Comparison of ENCODE assay signal across 11 cellular contexts in the genomic region with DNA sequence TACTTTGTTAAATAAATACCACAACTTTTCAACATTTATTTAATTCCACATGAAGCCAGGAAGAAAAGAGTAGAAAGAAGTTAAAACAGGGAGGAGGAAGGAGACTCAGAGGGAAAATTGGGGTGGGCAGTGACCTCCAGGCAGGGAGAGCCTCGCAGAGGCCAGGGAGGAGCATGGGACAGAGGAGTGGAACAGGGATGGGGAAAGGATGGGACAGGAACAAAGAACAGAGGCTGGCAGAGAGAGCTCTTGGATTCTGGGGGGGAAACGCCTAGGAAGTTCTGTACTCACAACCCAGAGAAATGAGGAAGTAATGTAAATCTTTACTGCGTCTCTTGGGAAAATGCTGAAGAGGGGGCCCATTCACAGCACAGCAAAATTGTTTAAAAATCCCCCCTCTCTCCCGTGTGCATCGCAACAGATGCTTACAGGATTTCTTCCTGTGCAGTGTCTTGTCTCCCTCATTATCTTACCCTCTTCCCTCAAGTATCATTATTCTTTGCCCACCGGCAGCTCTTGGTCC.
DNase-seq lines count a peak whose midpoint lies in the region; ATAC-seq, FAIRE-seq and TF ChIP-seq lines count a peak whose summit lies in the region.
"Had no signal": no experiment of that assay in that cellular context is flagged by ENCODE, and none has a peak within 500 bp of the region (broad histone marks: within the 10 kb centered on the region; RNA-seq: fewer than 3 reads in every experiment).

No MANE protein-coding gene starts in this region.

- no peaks in the 10 kb centered on the region; the same call in 1 of the 2 replicates for H3K79me1 ChIP-seq in H1 (ENCODE audit: low read depth, low read length)

- H3K23me2 ChIP-seq in H1 (ENCODE audit: low read depth, low read length) = no peaks in the 10 kb centered on the region

- no peak overlapping the region for H2BK15ac ChIP-seq in H1 (ENCODE audit: low read length)

- H2BK12ac ChIP-seq in H1 (ENCODE audit: low read depth, low read length) = peak overlapping the region; percentile 91

- peak overlapping the region; percentile 31 to 78 (median 54) for H3K4me2 ChIP-seq in BLaER1 treated with 17β-estradiol and CSF1 and Interleukin-3, amounts not matched to agents 10 nM and 100 nM
- peak overlapping the region; percentile 29 to 63; a peak in 3 of 4 replicates for H3K4me2 ChIP-seq in H1 (ENCODE audit: insufficient read depth in 1 of 2, low read depth in 2 of 2, low read length in 2 of 2)

- POLR2A ChIA-PET in H1 (lab: Charles Lee; ENCODE audit: partially characterized antibody) = interaction anchor here (2.4 to 4.8 kb wide), 2 partner anchors 9 to 13 kb away, joined by 7 to 41 read pairs; no protein-coding TSS in a partner anchor

- H2BK20ac ChIP-seq in H1 (ENCODE audit: low read length) = no peak overlapping the region

- peak; percentile 84 for ATAC-seq in HG03378 (IDR thresholded peaks at IDR 0.05; ENCODE audit: unreplicated experiment)
- no peak for ATAC-seq in GM21528 (IDR thresholded peaks at IDR 0.05; ENCODE audit: low FRiP score, unreplicated experiment)

- no peak overlapping the region for H3K56ac ChIP-seq in H1 (replicated peaks; ENCODE audit: insufficient read length, low read depth, low read length)

- TF ChIP-seq CTCF in GM20000 (IDR thresholded peaks at IDR 0.05; ENCODE audit: extremely low read depth, missing control alignments) (no peak), H1 (IDR thresholded peaks at IDR 0.05; ENCODE audit: control extremely low read depth in 1 of 3, insufficient read depth in 1 of 3, low read depth in 1 of 3, low read length in 3 of 3) (no peak)

- TF ChIP-seq POLR2A in H1 (IDR thresholded peaks at IDR 0.05; ENCODE audit: control extremely low read depth in 1 of 2, low read depth in 2 of 2, low read length in 2 of 2) = no peak

- no peak overlapping the region for H3K4me3 ChIP-seq in BLaER1 treated with 17β-estradiol and CSF1 and Interleukin-3, amounts not matched to agents 10 nM and 100 nM
- peak overlapping the region in 1 of 4 experiments; percentile 28; a peak in 1 of 8 replicates for H3K4me3 ChIP-seq in H1 (ENCODE audit: extremely low read depth in 1 of 4, insufficient read depth in 2 of 4, low read depth in 3 of 4, low read length in 4 of 4)

- peaks cover 8 to 18% (median 11%) of the 10 kb centered on the region in 10 experiments for H3K4me1 ChIP-seq in BLaER1 treated with 17β-estradiol and CSF1 and Interleukin-3, amounts not matched to agents 10 nM and 100 nM
- peaks cover 9 to 27% (median 19%) of the 10 kb centered on the region in 4 experiments for H3K4me1 ChIP-seq in H1 (replicated peaks in 1 of 4; ENCODE audit: control insufficient read depth in 3 of 4, insufficient read depth in 4 of 4, low read length in 3 of 4)
- H3K4me1 ChIP-seq: BE2C had no signal

- H3K27me3 ChIP-seq in BLaER1 treated with 17β-estradiol and CSF1 and Interleukin-3, amounts not matched to agents 10 nM and 100 nM = no peaks in the 10 kb centered on the region
- H3K27me3 ChIP-seq in H1 (replicated peaks in 1 of 4; ENCODE audit: control insufficient read depth in 3 of 4, extremely low read depth in 1 of 4, insufficient read depth in 3 of 4, low read length in 3 of 4) = no peaks in the 10 kb centered on the region
- H3K27me3 ChIP-seq: BE2C had no signal

- H2BK120ac ChIP-seq in H1 (replicated peaks; ENCODE audit: low read depth, low read length) = no peak overlapping the region

- peaks cover 0 to 42% (median 0%) of the 10 kb centered on the region in 11 experiments; a peak in 4 of 22 replicates for H4K20me1 ChIP-seq in BLaER1 treated with 17β-estradiol and CSF1 and Interleukin-3, amounts not matched to agents 10 nM and 100 nM
- no peaks in the 10 kb centered on the region for H4K20me1 ChIP-seq in H1 (replicated peaks in 1 of 2; ENCODE audit: control insufficient read depth in 1 of 2, insufficient read depth in 2 of 2, low read length in 2 of 2)

- no peak overlapping the region for H2AFZ ChIP-seq in H1 (ENCODE audit: low read length)

- no peak overlapping the region for H4K8ac ChIP-seq in H1 (ENCODE audit: extremely low read depth, insufficient read depth, low read length)

- 48% methylated on average over 6 of the region's 6 CpGs; no CpG with 5 or more reads in 1 of the 2 experiments for WGBS in H1 (ENCODE audit: extremely low coverage in 1 of 2, insufficient coverage in 1 of 2, insufficient read length in 1 of 2, insufficient replicate concordance in 2 of 2, low coverage in 1 of 2, low lambda C conversion rate in 2 of 2, missing lambda C conversion rate in 1 of 2), 2 experiments

- peak overlapping the region; percentile 90; the same call in 1 of the 2 replicates for H2BK5ac ChIP-seq in H1 (ENCODE audit: low read depth, low read length)

- no peaks in the 10 kb centered on the region for H3K79me2 ChIP-seq in H1 (ENCODE audit: control insufficient read depth in 1 of 2, insufficient read depth in 2 of 2, low read length in 2 of 2)

- peak overlapping the region in 4 of 11 experiments; percentile 2 to 45 (median 26); a peak in 3 of 22 replicates for H3K9ac ChIP-seq in BLaER1 treated with 17β-estradiol and CSF1 and Interleukin-3, amounts not matched to agents 10 nM and 100 nM
- H3K9ac ChIP-seq in H1 (replicated peaks in 1 of 4; ENCODE audit: extremely low read depth in 1 of 4, low read depth in 3 of 4, low read length in 3 of 4) = no peak overlapping the region; a peak in 2 of 7 replicates

- CTCF ChIA-PET in H1 (lab: Charles Lee; ENCODE audit: partially characterized antibody) = interaction anchor here (0.8 to 4.8 kb wide), 4 partner anchors 8 to 69 kb away, joined by 3 to 26 read pairs (median 10); no protein-coding TSS in a partner anchor

- H3K9me3 ChIP-seq in BLaER1 treated with 17β-estradiol and CSF1 and Interleukin-3, amounts not matched to agents 10 nM and 100 nM (replicated peaks in 1 of 11) = no peaks in the 10 kb centered on the region
- no peaks in the 10 kb centered on the region for H3K9me3 ChIP-seq in H1 (ENCODE audit: insufficient read depth in 2 of 2, low read depth in 1 of 2, low read length in 1 of 2)
- H3K9me3 ChIP-seq: BE2C had no signal

- peak overlapping the region in 4 of 11 experiments; percentile 19 to 38 (median 28); a peak in 1 of 22 replicates for H3K27ac ChIP-seq in BLaER1 treated with 17β-estradiol and CSF1 and Interleukin-3, amounts not matched to agents 10 nM and 100 nM
- no peak overlapping the region; the same call in 1 of the 2 replicates for H3K27ac ChIP-seq in H1 (ENCODE audit: low read depth, low read length)

- TF ChIP-seq EP300 in H1 (IDR thresholded peaks at IDR 0.05; ENCODE audit: borderline replicate concordance in 1 of 2, low read depth in 2 of 2, low read length in 2 of 2) = no peak

- H3K14ac ChIP-seq in H1 (ENCODE audit: insufficient read length) = no peak overlapping the region

- no peak for FAIRE-seq in H1 (lab: Jason Lieb, UNC)

- H4K5ac ChIP-seq in H1 (ENCODE audit: insufficient read length, low read depth, low read length) = no peak overlapping the region

- no peak overlapping the region; the same call in 1 of the 2 replicates for H2AK5ac ChIP-seq in H1 (ENCODE audit: low read depth, low read length)

- no peak overlapping the region; the same call in 1 of the 2 replicates for H3K18ac ChIP-seq in H1 (ENCODE audit: extremely low read depth, low read length)

- no peak overlapping the region for H3K4ac ChIP-seq in H1 (replicated peaks; ENCODE audit: insufficient read length, low read depth, low read length)

- H3K23ac ChIP-seq in H1 (ENCODE audit: insufficient read length) = no peak overlapping the region

- H3K36me3 ChIP-seq in BLaER1 treated with 17β-estradiol and CSF1 and Interleukin-3, amounts not matched to agents 10 nM and 100 nM = peaks cover 0 to 39% (median 0%) of the 10 kb centered on the region in 11 experiments; a peak in 4 of 22 replicates
- no peaks in the 10 kb centered on the region for H3K36me3 ChIP-seq in H1 (ENCODE audit: control insufficient read depth in 2 of 4, insufficient read depth in 4 of 4, low read length in 3 of 4)
- H3K36me3 ChIP-seq: BE2C had no signal

- H4K91ac ChIP-seq in H1 (replicated peaks; ENCODE audit: insufficient read length, low read length) = peak overlapping the region; percentile 8

- peak; percentile 15 for DNase-seq in GM20000 (ENCODE audit: low spot score)
- DNase-seq in H1 (ENCODE audit: low read depth in 1 of 2, low spot score in 2 of 2) = no peak
- DNase-seq in AML-193 (lab: John Stamatoyannopoulos, UW) = no peak
- no peak for DNase-seq in NCI-H748 treated with DMSO at 0.1 percent for 48 hours (lab: John Stamatoyannopoulos, UW)
- no peak for DNase-seq in stimulated activated CD8-positive, alpha-beta memory T cell treated with anti-CD3 and anti-CD28 coated beads, Interleukin-4, amount 100 ng/mL, for 48 hours
- DNase-seq: activated effector memory CD4-positive, alpha-beta T cell treated with Interleukin-2 at 50 U/mL for 16 hours; BE2C; stimulated activated naive CD4-positive, alpha-beta T cell treated with Interleukin-2 at 50 U/mL for 16 hours had no signal

- no peak for TF ChIP-seq RAD21 in H1 (IDR thresholded peaks at IDR 0.05 in 1 of 2, conservative IDR thresholded peaks at IDR 0.05 in 1 of 2; ENCODE audit: low read depth in 2 of 2, low read length in 2 of 2)

TF ChIP-seq in H1, 55 proteins besides CTCF, POLR2A, EP300 and RAD21 (continues in another document):
- TF ChIP-seq, protein P1, sequence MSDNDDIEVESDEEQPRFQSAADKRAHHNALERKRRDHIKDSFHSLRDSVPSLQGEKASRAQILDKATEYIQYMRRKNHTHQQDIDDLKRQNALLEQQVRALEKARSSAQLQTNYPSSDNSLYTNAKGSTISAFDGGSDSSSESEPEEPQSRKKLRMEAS (IDR thresholded peaks at IDR 0.05) = no peak
- TF ChIP-seq TAF7 (optimal IDR thresholded peaks at IDR 0.05; ENCODE audit: borderline replicate concordance, low read depth, low read length) (no peak), EZH2 (IDR thresholded peaks at IDR 0.05; ENCODE audit: low read depth, low read length, severe bottlenecking) (no peak), CHD2 (IDR thresholded peaks at IDR 0.05; ENCODE audit: low read length) (no peak), PHF8 (conservative IDR thresholded peaks at IDR 0.05; ENCODE audit: low read depth, low read length) (no peak), POU5F1 (IDR thresholded peaks at IDR 0.05; ENCODE audit: low read depth, low read length) (no peak), SIN3A (conservative IDR thresholded peaks at IDR 0.05 in 1 of 2, IDR thresholded peaks at IDR 0.05 in 1 of 2; ENCODE audit: low read depth in 1 of 2, low read length in 2 of 2) (no peak)
- TF ChIP-seq, protein P2, sequence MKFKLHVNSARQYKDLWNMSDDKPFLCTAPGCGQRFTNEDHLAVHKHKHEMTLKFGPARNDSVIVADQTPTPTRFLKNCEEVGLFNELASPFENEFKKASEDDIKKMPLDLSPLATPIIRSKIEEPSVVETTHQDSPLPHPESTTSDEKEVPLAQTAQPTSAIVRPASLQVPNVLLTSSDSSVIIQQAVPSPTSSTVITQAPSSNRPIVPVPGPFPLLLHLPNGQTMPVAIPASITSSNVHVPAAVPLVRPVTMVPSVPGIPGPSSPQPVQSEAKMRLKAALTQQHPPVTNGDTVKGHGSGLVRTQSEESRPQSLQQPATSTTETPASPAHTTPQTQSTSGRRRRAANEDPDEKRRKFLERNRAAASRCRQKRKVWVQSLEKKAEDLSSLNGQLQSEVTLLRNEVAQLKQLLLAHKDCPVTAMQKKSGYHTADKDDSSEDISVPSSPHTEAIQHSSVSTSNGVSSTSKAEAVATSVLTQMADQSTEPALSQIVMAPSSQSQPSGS (IDR thresholded peaks at IDR 0.05; ENCODE audit: low read length) = no peak
